14 cellular contexts compared by ENCODE assay signal in the genomic region with DNA sequence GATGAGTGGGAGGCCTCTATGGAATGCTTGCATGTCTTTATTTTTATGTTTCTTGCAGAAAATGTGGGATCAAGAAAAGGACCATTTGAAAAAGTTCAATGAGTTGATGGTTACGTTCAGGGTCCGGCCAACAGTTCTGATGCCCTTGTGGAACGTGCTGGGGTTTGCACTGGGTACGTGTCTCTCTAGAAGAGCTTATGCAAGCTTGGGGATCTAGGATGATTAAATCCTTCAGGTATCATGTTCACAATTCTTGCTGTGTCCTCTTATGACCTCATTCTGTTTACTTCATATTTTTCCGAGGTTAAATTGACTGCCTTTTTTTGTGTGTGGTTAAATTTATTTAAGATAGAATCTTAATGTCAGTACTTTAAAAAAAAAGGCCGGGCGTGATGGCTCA. TPM values are rescaled to one million over a fixed set of nuclear protein-coding genes. Genes with fewer than 3 reads are reported as not detected.
DNase-seq lines count a peak whose midpoint lies in the region; ATAC-seq and TF ChIP-seq lines count a peak whose summit lies in the region.
"Had no signal": no experiment of that assay in that cellular context is flagged by ENCODE, and none has a peak within 500 bp of the region (broad histone marks: within the 10 kb centered on the region; RNA-seq: fewer than 3 reads in every experiment).

No MANE protein-coding gene starts in this region.

- H3K9ac ChIP-seq in BLaER1 treated with 17β-estradiol and CSF1 and Interleukin-3, amounts not matched to agents 10 nM and 100 nM = peak overlapping the region; percentile 6 to 77 (median 71); a peak in 18 of 22 replicates
- no peak overlapping the region for H3K9ac ChIP-seq in skeletal muscle tissue (ENCODE audit: low read depth in 1 of 3, low read length in 3 of 3)

- peaks cover 53 to 79% (median 69%) of the 10 kb centered on the region in 11 experiments for H3K36me3 ChIP-seq in BLaER1 treated with 17β-estradiol and CSF1 and Interleukin-3, amounts not matched to agents 10 nM and 100 nM
- H3K36me3 ChIP-seq in neutrophil (peaks cover 17% of the 10 kb centered on the region), skeletal muscle tissue (ENCODE audit: control insufficient read depth in 3 of 3, insufficient read depth in 3 of 3, low read length in 3 of 3) (peaks cover 21 to 42% (median 30%) of the 10 kb centered on the region in 3 donors)

- no peak for DNase-seq in HPDE6-E6E7 (ENCODE audit: extremely low spot score)
- DNase-seq in activated naive CD4-positive, alpha-beta T cell treated with anti-CD3 and anti-CD28 coated beads, Interleukin-2, amount 50 U/mL, for 16 hours = no peak
- DNase-seq: 8988T; AML-193; C1 segment of cervical spinal cord; CD4-positive, alpha-beta memory T cell; DMS79; GOT3; H9 had no signal

- no peak for TF ChIP-seq CTCF in VCaP (conservative IDR thresholded peaks at IDR 0.05)
- no peak for TF ChIP-seq CTCF in neutrophil (IDR thresholded peaks at IDR 0.05)

- H3K4me3 ChIP-seq in BLaER1 treated with 17β-estradiol and CSF1 and Interleukin-3, amounts not matched to agents 10 nM and 100 nM = no peak overlapping the region; a peak in 1 of 20 replicates
- H3K4me3 ChIP-seq in neutrophil (ENCODE audit: low read depth in 1 of 2, low read length in 1 of 2) = peak overlapping the region; percentile 17 to 29
- no peak overlapping the region for H3K4me3 ChIP-seq in skeletal muscle tissue (ENCODE audit: low read length in 3 of 3)

- H4K20me1 ChIP-seq in BLaER1 treated with 17β-estradiol and CSF1 and Interleukin-3, amounts not matched to agents 10 nM and 100 nM = no peaks in the 10 kb centered on the region

- peak overlapping the region; percentile 41 to 91 (median 87); a peak in 21 of 22 replicates for H3K27ac ChIP-seq in BLaER1 treated with 17β-estradiol and CSF1 and Interleukin-3, amounts not matched to agents 10 nM and 100 nM
- H3K27ac ChIP-seq in VCaP (peak overlapping the region; percentile 22; the same call in 1 of the 2 replicates), neutrophil (peak overlapping the region; percentile 78), skeletal muscle tissue (ENCODE audit: low read depth, low read length) (peak overlapping the region; percentile 71)

- ATAC-seq in HG02642 (IDR thresholded peaks at IDR 0.05; ENCODE audit: poor library complexity, unreplicated experiment) = no peak

- no peaks in the 10 kb centered on the region for H3K27me3 ChIP-seq in BLaER1 treated with 17β-estradiol and CSF1 and Interleukin-3, amounts not matched to agents 10 nM and 100 nM
- H3K27me3 ChIP-seq in neutrophil = no peaks in the 10 kb centered on the region
- H3K27me3 ChIP-seq in skeletal muscle tissue (ENCODE audit: control insufficient read depth in 3 of 3, insufficient read depth in 3 of 3, low read length in 3 of 3) = no peaks in the 10 kb centered on the region

- peak overlapping the region; percentile 40 to 80 (median 68) for H3K4me2 ChIP-seq in BLaER1 treated with 17β-estradiol and CSF1 and Interleukin-3, amounts not matched to agents 10 nM and 100 nM

- H3K4me1 ChIP-seq in BLaER1 treated with 17β-estradiol and CSF1 and Interleukin-3, amounts not matched to agents 10 nM and 100 nM = peaks cover 34 to 45% (median 39%) of the 10 kb centered on the region in 10 experiments
- H3K4me1 ChIP-seq in neutrophil (ENCODE audit: control insufficient read depth in 1 of 2, insufficient read depth in 1 of 2, low read depth in 1 of 2, low read length in 1 of 2) (peaks cover 28 to 33% of the 10 kb centered on the region in 2 experiments), skeletal muscle tissue (ENCODE audit: control insufficient read depth in 3 of 3, insufficient read depth in 3 of 3, low read length in 3 of 3) (peaks cover 6 to 21% (median 20%) of the 10 kb centered on the region in 3 donors)

- peaks cover 0 to 26% (median 9%) of the 10 kb centered on the region in 11 experiments; a peak in 12 of 22 replicates for H3K9me3 ChIP-seq in BLaER1 treated with 17β-estradiol and CSF1 and Interleukin-3, amounts not matched to agents 10 nM and 100 nM (replicated peaks in 1 of 11)
- H3K9me3 ChIP-seq in neutrophil (no peaks in the 10 kb centered on the region), skeletal muscle tissue (ENCODE audit: control insufficient read depth in 3 of 3, low read length in 3 of 3) (no peaks in the 10 kb centered on the region)

RNA-seq across cellular contexts. Expression of gene COQ7, which starts 6.4 kb away (rescaled TPM):
- 25.1 TPM for total RNA-seq in skeletal muscle tissue

RNA-seq across cellular contexts. Expression of gene ITPRIPL2, which starts 39.9 kb away (rescaled TPM):
- 33.4 TPM for total RNA-seq in skeletal muscle tissue

Comparison
In these comparisons a context has a peak if more than half of its experiments do, and no peak if none do; other contexts are left out.
1. H3K27ac ChIP-seq: peak in every context shown above with its lines; median percentile 87 in BLaER1 treated with 17β-estradiol and CSF1 and Interleukin-3, amounts not matched to agents 10 nM and 100 nM; 78 in neutrophil; 71 in skeletal muscle tissue; 22 in VCaP.
2. H3K4me3 ChIP-seq: peak in neutrophil (2 of 2); none in BLaER1 treated with 17β-estradiol and CSF1 and Interleukin-3, amounts not matched to agents 10 nM and 100 nM (0 of 10) and skeletal muscle tissue (0 of 3).
3. H3K9ac ChIP-seq: peak in BLaER1 treated with 17β-estradiol and CSF1 and Interleukin-3, amounts not matched to agents 10 nM and 100 nM (11 of 11); none in skeletal muscle tissue (0 of 3).